In genomic region chr5:100826133-100826532, GRCh38 we compare ENCODE assay signal across 11 cellular contexts.
DNase-seq lines count a peak whose midpoint lies in the region; ATAC-seq lines count a peak whose summit lies in the region.
"Had no signal": no experiment of that assay in that cellular context is flagged by ENCODE, and none has a peak within 500 bp of the region (broad histone marks: within the 10 kb centered on the region; RNA-seq: fewer than 3 reads in every experiment).

No MANE protein-coding gene starts in this region.

- no peak overlapping the region for H3K4me3 Mint-ChIP-seq in activated naive CD8-positive, alpha-beta T cell treated with anti-CD3 and anti-CD28 coated beads, Interleukin-2, amount 50 U/mL, for 24 hours

- H3K27ac Mint-ChIP-seq in activated naive CD8-positive, alpha-beta T cell treated with anti-CD3 and anti-CD28 coated beads, Interleukin-2, amount 50 U/mL, for 24 hours = peak overlapping the region; percentile 41
- H3K27ac Mint-ChIP-seq: progenitor cell of endocrine pancreas had no signal

- H3K27me3 Mint-ChIP-seq in activated naive CD8-positive, alpha-beta T cell treated with anti-CD3 and anti-CD28 coated beads, Interleukin-2, amount 50 U/mL, for 24 hours = no peaks in the 10 kb centered on the region
- H3K27me3 Mint-ChIP-seq: progenitor cell of endocrine pancreas had no signal

- H3K36me3 Mint-ChIP-seq in activated naive CD8-positive, alpha-beta T cell treated with anti-CD3 and anti-CD28 coated beads, Interleukin-2, amount 50 U/mL, for 24 hours (ENCODE audit: low read depth) = peaks cover 27% of the 10 kb centered on the region

- peaks cover 3% of the 10 kb centered on the region for H3K9me3 Mint-ChIP-seq in activated naive CD8-positive, alpha-beta T cell treated with anti-CD3 and anti-CD28 coated beads, Interleukin-2, amount 50 U/mL, for 24 hours

- peaks cover 46% of the 10 kb centered on the region for H3K4me1 Mint-ChIP-seq in activated naive CD8-positive, alpha-beta T cell treated with anti-CD3 and anti-CD28 coated beads, Interleukin-2, amount 50 U/mL, for 24 hours

- peak; percentile 31 for ATAC-seq in GM18508 (IDR thresholded peaks at IDR 0.05; ENCODE audit: insufficient read depth, unreplicated experiment)
- ATAC-seq in HG03442 (IDR thresholded peaks at IDR 0.05; ENCODE audit: unreplicated experiment) = peak; percentile 29
- ATAC-seq in activated naive CD8-positive, alpha-beta T cell treated with anti-CD3 and anti-CD28 coated beads, Interleukin-2, amount 50 U/mL, for 24 hours = peak; percentile 59

- DNase-seq in Ammon's horn (ENCODE audit: low spot score) = peak; percentile 30
- DNase-seq in activated naive CD8-positive, alpha-beta T cell treated with anti-CD3 and anti-CD28 coated beads, Interleukin-2, amount 50 U/mL, for 24 hours = no peak
- no peak for DNase-seq in COLO668 (lab: John Stamatoyannopoulos, UW; ENCODE audit: unreplicated experiment)
- no peak for DNase-seq in kidney glomerular epithelial cell (lab: John Stamatoyannopoulos, UW)
- no peak for DNase-seq in HuH-7 (ENCODE audit: low spot score)
- no peak for DNase-seq in SKM-1 treated with dmso at 0.1 percent for 144 hours (lab: John Stamatoyannopoulos, UW; ENCODE audit: unreplicated experiment)
- DNase-seq: DMS 273 treated with DMSO at 0.1 percent for 48 hours; effector CD4-positive, alpha-beta T cell had no signal
